ENCODE assay signal across 1 cellular context in genomic region chr5:163437309-163438182, GRCh38.
TF ChIP-seq lines count a peak whose summit lies in the region.

CCNG1 (plus strand) TSS chr5:163437595; CDS start chr5:163439257, 1,662 bp downstream.

TF ChIP-seq in K562, 482 proteins besides CTCF, POLR2A, EP300 and RAD21 (continued from another document and continues in another):
- TF ChIP-seq THRB (CRISPR knock-in tag; conservative IDR thresholded peaks at IDR 0.05) = no peak
- no peak for TF ChIP-seq ZC3H11A (IDR thresholded peaks at IDR 0.05; ENCODE audit: low read depth, low read length)
- no peak for TF ChIP-seq MBD1 (CRISPR knock-in tag; IDR thresholded peaks at IDR 0.05)
- TF ChIP-seq POLR2H (tag; IDR thresholded peaks at IDR 0.05; ENCODE audit: low read depth) = peak; percentile 95
- 0 out of 2 replicates have a peak, but pooled peaks have one; percentile 49 for TF ChIP-seq REST (CRISPR knock-in tag; IDR thresholded peaks at IDR 0.05; ENCODE audit: low read depth)
- TF ChIP-seq MLX (CRISPR knock-in tag; conservative IDR thresholded peaks at IDR 0.05) = no peak
- no peak for TF ChIP-seq BDP1 (IDR thresholded peaks at IDR 0.05; ENCODE audit: insufficient read depth, insufficient read length)
- TF ChIP-seq ZFP36 (IDR thresholded peaks at IDR 0.05; ENCODE audit: low read depth, low read length, partially characterized antibody) = peak; percentile 65
- no peak for TF ChIP-seq PRDM10 (IDR thresholded peaks at IDR 0.05; ENCODE audit: partially characterized antibody)
- no peak for TF ChIP-seq ESRRA (IDR thresholded peaks at IDR 0.05; ENCODE audit: borderline replicate concordance, low read depth)
- TF ChIP-seq MAX (CRISPR knock-in tag; IDR thresholded peaks at IDR 0.05) = no peak; the same call in 1 of the 2 replicates
- TF ChIP-seq HINFP (tag; conservative IDR thresholded peaks at IDR 0.05; ENCODE audit: low read depth) = no peak
- TF ChIP-seq MBD2 (IDR thresholded peaks at IDR 0.05; ENCODE audit: borderline replicate concordance, low read depth) = peak; percentile 88; the same call in 1 of the 2 replicates
- TF ChIP-seq SNAPC5 (CRISPR knock-in tag; IDR thresholded peaks at IDR 0.05) = no peak
- TF ChIP-seq RFX1 (IDR thresholded peaks at IDR 0.05) = no peak
- no peak for TF ChIP-seq ZNF253 (CRISPR knock-in tag; conservative IDR thresholded peaks at IDR 0.05)
- TF ChIP-seq ZNF324 (CRISPR knock-in tag; IDR thresholded peaks at IDR 0.05) = no peak
- peak; percentile 51; the same call in 1 of the 2 replicates for TF ChIP-seq TFAP4 (CRISPR knock-in tag; IDR thresholded peaks at IDR 0.05; ENCODE audit: borderline replicate concordance)
- TF ChIP-seq ZNF778 (CRISPR knock-in tag; IDR thresholded peaks at IDR 0.05) = no peak
- TF ChIP-seq ATF6 (CRISPR knock-in tag; IDR thresholded peaks at IDR 0.05) = peak; percentile 64; the same call in 1 of the 2 replicates
- TF ChIP-seq ZBTB9 (CRISPR knock-in tag; IDR thresholded peaks at IDR 0.05) = peak; percentile 40; the same call in 1 of the 2 replicates
- peak; percentile 71 for TF ChIP-seq ELF1 (tag; IDR thresholded peaks at IDR 0.05)
- TF ChIP-seq NEUROD1 (IDR thresholded peaks at IDR 0.05; ENCODE audit: borderline replicate concordance, low read depth, low read length, partially characterized antibody) = peak; percentile 67
- TF ChIP-seq NR4A1 (CRISPR knock-in tag; IDR thresholded peaks at IDR 0.05) = no peak
- no peak for TF ChIP-seq NR4A1 (tag; IDR thresholded peaks at IDR 0.05)
- peak in 1 of 2 experiments; percentile 22; a peak in 1 of 4 replicates for TF ChIP-seq ZMIZ1 (IDR thresholded peaks at IDR 0.05; ENCODE audit: low read depth in 2 of 2, low read length in 2 of 2)
- TF ChIP-seq EGR1 (conservative IDR thresholded peaks at IDR 0.05) = no peak
- no peak for TF ChIP-seq SIN3B (IDR thresholded peaks at IDR 0.05; ENCODE audit: low read depth)
- no peak for TF ChIP-seq ZNF830 (CRISPR knock-in tag; IDR thresholded peaks at IDR 0.05)
- no peak for TF ChIP-seq NFE2L1 (tag; IDR thresholded peaks at IDR 0.05; ENCODE audit: borderline replicate concordance, low read depth)
- TF ChIP-seq BCOR (IDR thresholded peaks at IDR 0.05) = no peak
- no peak for TF ChIP-seq NR2C2 (CRISPR knock-in tag; IDR thresholded peaks at IDR 0.05)
- TF ChIP-seq NR2C2 (tag; IDR thresholded peaks at IDR 0.05) = peak; percentile 66; the same call in 1 of the 2 replicates
- no peak for TF ChIP-seq FIP1L1 (IDR thresholded peaks at IDR 0.05; ENCODE audit: low read depth, low read length, poor library complexity, severe bottlenecking)
- no peak for TF ChIP-seq ZNF224 (CRISPR knock-in tag; IDR thresholded peaks at IDR 0.05)
- TF ChIP-seq GABPA (tag; conservative IDR thresholded peaks at IDR 0.05; ENCODE audit: low read depth) = peak; percentile 28
- no peak for TF ChIP-seq TSC22D4 (tag; IDR thresholded peaks at IDR 0.05)
- TF ChIP-seq THRAP3 (IDR thresholded peaks at IDR 0.05; ENCODE audit: borderline replicate concordance) = no peak
- no peak for TF ChIP-seq ZSCAN32 (CRISPR knock-in tag; IDR thresholded peaks at IDR 0.05)
- no peak; the same call in 1 of the 2 replicates for TF ChIP-seq HDAC2 (IDR thresholded peaks at IDR 0.05)
